ENCODE assay signal across 8 cellular contexts in genomic region chr17:68291836-68292688, GRCh38. TPM values are rescaled to one million over a fixed set of nuclear protein-coding genes. Genes with fewer than 3 reads are reported as not detected.
DNase-seq lines count a peak whose midpoint lies in the region; ATAC-seq and TF ChIP-seq lines count a peak whose summit lies in the region.

No MANE protein-coding gene starts in this region.

- H3K27ac ChIP-seq in C4-2B = peak overlapping the region; percentile 95
- H3K27ac ChIP-seq in muscle layer of colon (ENCODE audit: low read depth, low read length) = no peak overlapping the region

- no peak overlapping the region for H3K9ac ChIP-seq in muscle layer of colon (ENCODE audit: low read length)

- ATAC-seq in GM19324 (IDR thresholded peaks at IDR 0.05; ENCODE audit: low FRiP score, unreplicated experiment) = peak; percentile 67
- ATAC-seq in HG03442 (IDR thresholded peaks at IDR 0.05; ENCODE audit: unreplicated experiment) = peak; percentile 49

- peaks cover 37 to 46% of the 10 kb centered on the region in 2 donors for H3K27me3 ChIP-seq in muscle layer of colon (ENCODE audit: control insufficient read depth in 1 of 2, insufficient read depth in 2 of 2, low read length in 2 of 2)

- H3K9me3 ChIP-seq in muscle layer of colon (ENCODE audit: low read length) = no peaks in the 10 kb centered on the region

- DNase-seq in NOMO-1 treated with DMSO at 0.1 percent for 48 hours (lab: John Stamatoyannopoulos, UW; ENCODE audit: unreplicated experiment) (peak; percentile 97), epithelial cell of proximal tubule (ENCODE audit: low read depth) (no peak)
- DNase-seq in activated CD8-positive, alpha-beta memory T cell treated with anti-CD3 and anti-CD28 coated beads, Interleukin-2, amount 50 U/mL, for 4 hours = peak; percentile 89
- peak; percentile 82 for DNase-seq in stimulated activated CD8-positive, alpha-beta memory T cell treated with anti-CD3 and anti-CD28 coated beads, Interleukin-7, amount 100 ng/mL, for 24 hours (ENCODE audit: low read depth)

- TF ChIP-seq CTCF in C4-2B (conservative IDR thresholded peaks at IDR 0.05) (no peak; the same call in 1 of the 2 replicates), epithelial cell of proximal tubule (conservative IDR thresholded peaks at IDR 0.05; ENCODE audit: low read depth, low read length) (peak; percentile 3)

- no peaks in the 10 kb centered on the region for H3K36me3 ChIP-seq in muscle layer of colon (ENCODE audit: insufficient read depth, low read length)

- H3K4me3 ChIP-seq in epithelial cell of proximal tubule (ENCODE audit: low read depth, low read length) (peak overlapping the region; percentile 67), muscle layer of colon (ENCODE audit: low read depth in 1 of 2, low read length in 2 of 2) (peak overlapping the region; percentile 55 to 58)

- H3K4me1 ChIP-seq in muscle layer of colon (ENCODE audit: insufficient read depth, low read length) = peaks cover 13% of the 10 kb centered on the region

RNA-seq across cellular contexts. Expression of gene ARSG, which starts 0.8 kb away (rescaled TPM):
- 1.5 and 5.8 TPM in 2 replicates for total RNA-seq in epithelial cell of proximal tubule

RNA-seq across cellular contexts. Expression of gene SLC16A6, which starts 1.1 kb away (rescaled TPM):
- 0.07 TPM in 1 of 2 replicates, not detected in the other for total RNA-seq in epithelial cell of proximal tubule

RNA-seq across cellular contexts. Expression of gene AMZ2, which starts 44.2 kb away (rescaled TPM):
- total RNA-seq in epithelial cell of proximal tubule = 74.5 and 90.0 TPM in 2 replicates
